30 cellular contexts compared by ENCODE assay signal in genomic region chr5:33480876-33481275, GRCh38. TPM values are rescaled to one million over a fixed set of nuclear protein-coding genes. Genes with fewer than 3 reads are reported as not detected.
DNase-seq lines count a peak whose midpoint lies in the region; ATAC-seq, FAIRE-seq and TF ChIP-seq lines count a peak whose summit lies in the region.
"Had no signal": no experiment of that assay in that cellular context is flagged by ENCODE, and none has a peak within 500 bp of the region (broad histone marks: within the 10 kb centered on the region; RNA-seq: fewer than 3 reads in every experiment).

No MANE protein-coding gene starts in this region.

- H2AFZ ChIP-seq in HepG2 (ENCODE audit: low read length) (no peak overlapping the region), K562 (ENCODE audit: low read depth, low read length) (no peak overlapping the region)

- TF ChIP-seq EP300 in HepG2 (IDR thresholded peaks at IDR 0.05; ENCODE audit: low read depth in 2 of 2, low read length in 2 of 2) (no peak), HepG2 (CRISPR knock-in tag; IDR thresholded peaks at IDR 0.05; ENCODE audit: borderline replicate concordance) (no peak), K562 (IDR thresholded peaks at IDR 0.05; ENCODE audit: low read length) (no peak)

- POLR2A ChIA-PET in HepG2 (lab: Yijun Ruan, JAX), result no interaction called here
- POLR2A ChIA-PET in K562 (lab: Yijun Ruan, JAX), result no interaction called here

- BruUV-seq in HepG2 (replicated peaks; lab: Mats Ljungman, UMichigan), result no TSS peak
- BruUV-seq in K562 (replicated peaks; lab: Mats Ljungman, UMichigan), result no TSS peak

- ATAC-seq in HepG2, result no peak
- no peak for ATAC-seq in right lobe of liver
- ATAC-seq in K562, result no peak
- ATAC-seq: A549; CD8-positive, alpha-beta T cell had no signal

- CTCF ChIA-PET in HepG2 (lab: Yijun Ruan, JAX; ENCODE audit: low intra/inter-chr PET ratio, low total read pairs) (no interaction called here), K562 (lab: Yijun Ruan, JAX; ENCODE audit: low intra/inter-chr PET ratio) (no interaction called here)

- 89% methylated on average over 2 of the region's 2 CpGs for WGBS in HepG2 (ENCODE audit: low lambda C conversion rate)
- WGBS in right lobe of liver (ENCODE audit: insufficient coverage, low coverage, low lambda C conversion rate, missing lambda C conversion rate), result 94% methylated on average over 2 of the region's 2 CpGs
- WGBS in K562 (ENCODE audit: insufficient coverage, low coverage, missing lambda C conversion rate), result no CpG with 5 or more reads among the region's 2 CpGs

- H4K20me1 ChIP-seq in HepG2 (ENCODE audit: insufficient read depth, low read length) (no peaks in the 10 kb centered on the region), K562 (replicated peaks; ENCODE audit: control insufficient read depth, insufficient read depth, low read length) (0 out of 2 replicates have a peak, but pooled peaks cover 4% of the 10 kb centered on the region)
- H4K20me1 ChIP-seq: BLaER1; BLaER1 treated with 17β-estradiol and CSF1 and Interleukin-3, amounts not matched to agents 10 nM and 100 nM had no signal

- H3K4me1 ChIP-seq in HepG2 (ENCODE audit: insufficient read depth, low read length), result no peaks in the 10 kb centered on the region
- H3K4me1 ChIP-seq in right lobe of liver, result no peaks in the 10 kb centered on the region
- no peaks in the 10 kb centered on the region for H3K4me1 ChIP-seq in K562 (replicated peaks in 1 of 2; ENCODE audit: control insufficient read depth in 2 of 2, insufficient read depth in 2 of 2, low read length in 2 of 2)
- H3K4me1 ChIP-seq: A549, BE2C, BLaER1, Caco-2 had no signal

- H3K9ac ChIP-seq in HepG2 (ENCODE audit: insufficient read depth, low read depth, low read length) (no peak overlapping the region), K562 (ENCODE audit: insufficient read depth in 1 of 2, low read depth in 2 of 2, low read length in 2 of 2) (no peak overlapping the region)
- H3K9ac ChIP-seq: BLaER1; BLaER1 treated with 17β-estradiol and CSF1 and Interleukin-3, amounts not matched to agents 10 nM and 100 nM had no signal

- H3K27ac ChIP-seq in HepG2 (ENCODE audit: extremely low read length, insufficient read depth, low read length) (no peak overlapping the region), right lobe of liver (no peak overlapping the region), K562 (ENCODE audit: extremely low read depth, low read depth, low read length) (no peak overlapping the region)
- H3K27ac ChIP-seq: 22Rv1; A549; BLaER1; BLaER1 treated with 17β-estradiol and CSF1 and Interleukin-3, amounts not matched to agents 10 nM and 100 nM; C4-2B had no signal

- H3K4me3 ChIP-seq in HepG2 (replicated peaks in 1 of 3; ENCODE audit: insufficient read depth in 1 of 3, low read depth in 2 of 3, low read length in 3 of 3), result no peak overlapping the region
- no peak overlapping the region for H3K4me3 ChIP-seq in right lobe of liver
- H3K4me3 ChIP-seq in K562, result no peak overlapping the region
- H3K4me3 ChIP-seq: A549; BLaER1; BLaER1 treated with 17β-estradiol and CSF1 and Interleukin-3, amounts not matched to agents 10 nM and 100 nM had no signal

- H3K9me3 ChIP-seq in HepG2 (ENCODE audit: low read length) (no peaks in the 10 kb centered on the region), right lobe of liver (no peaks in the 10 kb centered on the region), K562 (replicated peaks; ENCODE audit: control insufficient read depth, insufficient read depth, low read depth, low read length) (no peaks in the 10 kb centered on the region)
- H3K9me3 ChIP-seq: A549, BE2C, BLaER1, Caco-2 had no signal

- FAIRE-seq in HepG2 (lab: Jason Lieb, UNC), result no peak
- FAIRE-seq in K562 (lab: Jason Lieb, UNC), result no peak
- FAIRE-seq: A549, D721Med had no signal

- in situ Hi-C loops in HepG2 (cut with HindIII; ENCODE audit: extremely low pct_ligation_motif_present, low pct_unique_long_range_greater_than_20kb) (no loop called here), K562 (cut with MboI) (no loop called here)

- TF ChIP-seq RAD21 in HepG2 (CRISPR knock-in tag; IDR thresholded peaks at IDR 0.05), result no peak
- no peak for TF ChIP-seq RAD21 in K562 (CRISPR knock-in tag; conservative IDR thresholded peaks at IDR 0.05 in 1 of 2, IDR thresholded peaks at IDR 0.05 in 1 of 2)

- no peaks in the 10 kb centered on the region for H3K9me1 ChIP-seq in K562 (ENCODE audit: control insufficient read depth, insufficient read depth, low read length)

- no peaks in the 10 kb centered on the region for H3K27me3 ChIP-seq in HepG2 (ENCODE audit: control insufficient read depth in 1 of 2, insufficient read depth in 2 of 2, low read length in 2 of 2)
- no peaks in the 10 kb centered on the region for H3K27me3 ChIP-seq in right lobe of liver
- H3K27me3 ChIP-seq in K562 (ENCODE audit: control insufficient read depth in 2 of 2, insufficient read depth in 2 of 2, low read length in 2 of 2), result no peaks in the 10 kb centered on the region
- H3K27me3 ChIP-seq: BE2C; BLaER1; BLaER1 treated with 17β-estradiol and CSF1 and Interleukin-3, amounts not matched to agents 10 nM and 100 nM had no signal

- DNase-seq in HepG2 (ENCODE audit: low spot score) (no peak), right lobe of liver (no peak), K562 (ENCODE audit: extremely low read depth in 1 of 4, low spot score in 3 of 4) (no peak), HT-29 (ENCODE audit: low spot score) (no peak)
- DNase-seq: 8988T; ACHN; AML-193; BE2C; C1 segment of cervical spinal cord; Caco-2; Calu3; CD4-positive, alpha-beta memory T cell; CD4-positive, alpha-beta T cell; CD4-positive, CD25-positive, alpha-beta regulatory T cell; CD8-positive, alpha-beta memory T cell; CD8-positive, alpha-beta T cell; COR-L47; DMS 273 treated with DMSO at 0.1 percent for 48 hours; DMS153; DMS53; DMS79; DMS79 treated with DMSO at 0.1 percent for 48 hours; DND-41; EL had no signal

- intact Hi-C loops in HepG2 (cut with micrococcal nuclease; ENCODE audit: unreplicated experiment), result no loop called here
- intact Hi-C loops in right lobe of liver (cut with DNase I), result no loop called here
- intact Hi-C loops in K562 (cut with micrococcal nuclease), result no loop called here

- TF ChIP-seq CTCF in HepG2 (CRISPR knock-in tag; IDR thresholded peaks at IDR 0.05) (no peak), right lobe of liver (IDR thresholded peaks at IDR 0.05) (no peak), K562 (IDR thresholded peaks at IDR 0.05 in 2 of 3, conservative IDR thresholded peaks at IDR 0.05 in 1 of 3; ENCODE audit: insufficient read depth in 2 of 3, low read depth in 1 of 3, low read length in 3 of 3) (no peak)

- H3K36me3 ChIP-seq in HepG2 (replicated peaks in 1 of 2; ENCODE audit: control insufficient read depth in 1 of 2, insufficient read depth in 2 of 2, low read length in 2 of 2), result no peaks in the 10 kb centered on the region
- H3K36me3 ChIP-seq in right lobe of liver, result peaks cover 0 to 4% (median 3%) of the 10 kb centered on the region in 4 donors
- peaks cover 22% of the 10 kb centered on the region for H3K36me3 ChIP-seq in K562 (ENCODE audit: control insufficient read depth, insufficient read depth, low read length)

- no peak overlapping the region for H3K4me2 ChIP-seq in HepG2 (ENCODE audit: low read depth, low read length)
- H3K4me2 ChIP-seq in K562 (ENCODE audit: insufficient read depth, low read length), result no peak overlapping the region
- H3K4me2 ChIP-seq: A549; BLaER1; BLaER1 treated with 17β-estradiol and CSF1 and Interleukin-3, amounts not matched to agents 10 nM and 100 nM had no signal

- TF ChIP-seq POLR2A in HepG2 (IDR thresholded peaks at IDR 0.05; ENCODE audit: insufficient read depth in 1 of 2, low read depth in 2 of 2, low read length in 2 of 2) (no peak), right lobe of liver (IDR thresholded peaks at IDR 0.05) (no peak), K562 (conservative IDR thresholded peaks at IDR 0.05) (no peak)

- no peaks in the 10 kb centered on the region for H3K79me2 ChIP-seq in HepG2 (ENCODE audit: insufficient read depth, low read length)
- H3K79me2 ChIP-seq in K562 (ENCODE audit: control insufficient read depth, insufficient read depth, low read length), result no peaks in the 10 kb centered on the region

RNA-seq across cellular contexts. Expression of gene TARS1, which starts 40.1 kb away (rescaled TPM):
- total RNA-seq in HepG2 (2016; rRNA removed; fragmentation: Illumina TruSeq; extraction: Trizol) (184 and 297 TPM in 2 replicates), right lobe of liver (100 to 1,000 TPM in 3 of 6 experiments, 10 to 100 TPM in 3; 43.2 to 118 (median 98.3) TPM), K562 (2014; rRNA removed) (313 and 459 TPM in 2 replicates), K562 (2014; rRNA removed; fragmentation: Illumina TruSeq; extraction: Trizol) (518 and 562 TPM in 2 replicates), K562 (2015; rRNA removed; fragmentation: Illumina TruSeq; extraction: Trizol) (396 and 450 TPM in 2 replicates), K562 (2021) (328 and 333 TPM in 2 replicates)
- 24.4 and 28.1 TPM in 2 replicates for total RNA-seq in HepG2 (2016; cell fraction: cytosol; rRNA removed; fragmentation: Illumina TruSeq; extraction: Trizol; ENCODE audit: low read depth)
- total RNA-seq in HepG2 (2016; cell fraction: insoluble cytoplasmic fraction; rRNA removed; fragmentation: Illumina TruSeq; extraction: Trizol), result 186 and 306 TPM in 2 replicates
- total RNA-seq in HepG2 (2016; cell fraction: membrane; rRNA removed; fragmentation: Illumina TruSeq; extraction: Trizol), result 65.3 and 69.4 TPM in 2 replicates
- total RNA-seq in HepG2 (2016; cell fraction: nucleus; rRNA removed; fragmentation: Illumina TruSeq; extraction: Trizol), result 97.4 and 105 TPM in 2 replicates
- polyA plus RNA-seq in HepG2 (2011; rRNA removed) (70.1 and 77.0 TPM in 2 replicates), K562 (2011; rRNA removed) (219 and 292 TPM in 2 replicates), K562 (2014; fragmentation: Illumina TruSeq; extraction: Trizol) (369 and 439 TPM in 2 replicates), K562 (2014; fragmentation: Nextera tagmentation; extraction: Ambion mirVana) (100 to 1,000 TPM; 263 to 497 TPM), K562 (2014; rRNA removed) (352 and 378 TPM in 2 replicates)
- 41.1 and 61.6 TPM in 2 replicates for polyA plus RNA-seq in HepG2 (2011; cell fraction: cytosol; rRNA removed)
- polyA plus RNA-seq in HepG2 (2011; cell fraction: nucleus; rRNA removed), result 43.0 and 52.7 TPM in 2 replicates
- 119 and 167 TPM in 2 replicates for polyA plus RNA-seq in HepG2 (2012)
- 14.2 and 16.3 TPM in 2 replicates for polyA plus RNA-seq in HepG2 (2016; cell fraction: cytosol; fragmentation: Illumina TruSeq; extraction: Trizol; ENCODE audit: low read depth)
- 238 and 259 TPM in 2 replicates for polyA plus RNA-seq in HepG2 (2016; cell fraction: insoluble cytoplasmic fraction; fragmentation: Illumina TruSeq; extraction: Trizol; ENCODE audit: low read depth)
- 31.2 and 35.1 TPM in 2 replicates for polyA plus RNA-seq in HepG2 (2016; cell fraction: membrane; fragmentation: Illumina TruSeq; extraction: Trizol; ENCODE audit: low read depth)
- polyA plus RNA-seq in HepG2 (2016; cell fraction: nucleus; fragmentation: Illumina TruSeq; extraction: Trizol; ENCODE audit: insufficient read depth, low read depth), result 102 and 103 TPM in 2 replicates
- 49.2 and 194 TPM in 2 replicates for polyA minus RNA-seq in HepG2 (2011; rRNA and poly(A)+ RNA removed; ENCODE audit: low replicate concordance)
- 74.8 and 84.1 TPM in 2 replicates for polyA minus RNA-seq in HepG2 (2011; cell fraction: cytosol; rRNA and poly(A)+ RNA removed)
- polyA minus RNA-seq in HepG2 (2011; cell fraction: nucleus; rRNA and poly(A)+ RNA removed), result 90.4 and 149 TPM in 2 replicates
- total RNA-seq in K562 (2011; cell fraction: chromatin; rRNA removed; ENCODE audit: low replicate concordance), result 103 and 264 TPM in 2 replicates
- total RNA-seq in K562 (2011; cell fraction: nucleolus; rRNA removed), result 71.0 and 79.4 TPM in 2 replicates
- total RNA-seq in K562 (2011; cell fraction: nucleoplasm; rRNA removed), result 118 and 145 TPM in 2 replicates
- 64.6 and 107 TPM in 2 replicates for polyA plus RNA-seq in K562 (2011; cell fraction: cytosol; rRNA removed)
- 76.5 and 142 TPM in 2 replicates for polyA plus RNA-seq in K562 (2011; cell fraction: nucleus; rRNA removed)
- polyA plus RNA-seq in K562 (2012), result 257 and 341 TPM in 2 replicates
- 320 and 372 TPM in 2 replicates for polyA minus RNA-seq in K562 (2011; rRNA and poly(A)+ RNA removed)
- 125 and 132 TPM in 2 replicates for polyA minus RNA-seq in K562 (2011; cell fraction: cytosol; rRNA and poly(A)+ RNA removed)
- 48.9 and 142 TPM in 2 replicates for polyA minus RNA-seq in K562 (2011; cell fraction: nucleus; rRNA and poly(A)+ RNA removed)
- 138 and 181 TPM in 2 replicates for total RNA-seq in HT-29 (2014; rRNA removed; shearing (Covaris generic))

Comparison
In these comparisons a context has a peak if more than half of its experiments do, and no peak if none do; other contexts are left out.
1. Of the 241 proteins assayed by ChIP-seq in both HepG2 and K562: peak only in HepG2: none; only in K562: PCBP1 and PCBP2; in both: HNRNPK; in neither: 238.